8 cellular contexts compared by ENCODE assay signal in genomic region chr20:48921168-48921882, GRCh38. TPM values are rescaled to one million over a fixed set of nuclear protein-coding genes. Genes with fewer than 3 reads are reported as not detected.
DNase-seq lines count a peak whose midpoint lies in the region; ATAC-seq and TF ChIP-seq lines count a peak whose summit lies in the region.

TSS of gene ARFGEF2 (plus strand) at chr20:48921711. CDS start at chr20:48921890, 179 bp downstream.

- TF ChIP-seq CTCF in AG04449 (IDR thresholded peaks at IDR 0.05; ENCODE audit: insufficient read depth, low read length, missing control alignments) (peak; percentile 31), activated B cell treated with CpG ODN at 0.5 μM for 24 hours (IDR thresholded peaks at IDR 0.05) (no peak), cardiac fibroblast (IDR thresholded peaks at IDR 0.05; ENCODE audit: low read depth, low read length) (no peak)

- no peak for DNase-seq in AG04449 (ENCODE audit: low read depth, low spot score)
- peak; percentile 96 for DNase-seq in NCI-H345 (lab: John Stamatoyannopoulos, UW)
- DNase-seq in activated B cell treated with CpG ODN at 0.5 μM for 24 hours = peak; percentile 96
- peak; percentile 86 to 93 for DNase-seq in cardiac fibroblast (ENCODE audit: low read depth in 2 of 2)
- DNase-seq in immature natural killer cell = peak; percentile 93 to 94 (median 93)
- peak; percentile 77 for DNase-seq in smooth muscle cell of the brain vasculature (ENCODE audit: low read depth, low spot score)

- H3K36me3 Mint-ChIP-seq in activated B cell treated with CpG ODN at 0.5 μM for 24 hours (ENCODE audit: low read depth) (peaks cover 6% of the 10 kb centered on the region), immature natural killer cell (no peaks in the 10 kb centered on the region)

- H3K4me1 Mint-ChIP-seq in activated B cell treated with CpG ODN at 0.5 μM for 24 hours (peaks cover 58% of the 10 kb centered on the region), immature natural killer cell (peaks cover 35 to 55% of the 10 kb centered on the region in 2 donors)

- POLR2A ChIA-PET in AG04449 (lab: Yijun Ruan, JAX) = interaction anchor here (0.6 to 0.7 kb wide), 2 partner anchors 16 to 178 kb away, joined by 3 read pairs; no protein-coding TSS in a partner anchor
- POLR2A ChIA-PET in activated B cell treated with CpG ODN at 0.5 μM for 24 hours (lab: Charles Lee) = interaction anchor here (0.7 to 3.7 kb wide), 7 partner anchors 9 to 133 kb away, joined by 3 to 22 read pairs (median 4); partner anchors contain the start of gene CSE1L

- H3K4me3 Mint-ChIP-seq in activated B cell treated with CpG ODN at 0.5 μM for 24 hours = peak within 1 kb of the TSS; percentile 93
- H3K4me3 Mint-ChIP-seq in immature natural killer cell = peak within 1 kb of the TSS; percentile 90 to 98 (median 94)

- H3K27me3 Mint-ChIP-seq in activated B cell treated with CpG ODN at 0.5 μM for 24 hours (no peaks in the 10 kb centered on the region), immature natural killer cell (ENCODE audit: low read depth in 3 of 3) (peaks cover 2 to 8% (median 6%) of the 10 kb centered on the region in 3 donors)

- CTCF ChIA-PET in AG04449 (lab: Yijun Ruan, JAX) (interaction anchor here (1.7 to 4.0 kb wide), 4 partner anchors 11 to 264 kb away, joined by 3 to 26 read pairs (median 8); no protein-coding TSS in a partner anchor), activated B cell treated with CpG ODN at 0.5 μM for 24 hours (lab: Charles Lee) (interaction anchor here (1.1 kb wide), 1 partner anchor 15 kb away, joined by 3 read pairs; no protein-coding TSS in a partner anchor)

- no peaks in the 10 kb centered on the region for H3K9me3 Mint-ChIP-seq in activated B cell treated with CpG ODN at 0.5 μM for 24 hours
- no peaks in the 10 kb centered on the region for H3K9me3 Mint-ChIP-seq in immature natural killer cell

- H3K27ac Mint-ChIP-seq in activated B cell treated with CpG ODN at 0.5 μM for 24 hours (peak within 1 kb of the TSS; percentile 95), immature natural killer cell (peak within 1 kb of the TSS; percentile 94 to 100 (median 98))

- ATAC-seq in GM18907 (IDR thresholded peaks at IDR 0.05; ENCODE audit: unreplicated experiment) (peak; percentile 79), HG03159 (IDR thresholded peaks at IDR 0.05; ENCODE audit: unreplicated experiment) (peak; percentile 85), activated B cell treated with CpG ODN at 0.5 μM for 24 hours (ENCODE audit: low read depth) (peak; percentile 90)

- intact Hi-C loops in activated B cell treated with CpG ODN at 0.5 μM for 24 hours (cut with micrococcal nuclease) = loop anchor here (1.0 to 10.0 kb wide), 6 partner anchors 9 to 1509 kb away; partner anchors contain the start of gene CSE1L

- peak within 1 kb of the TSS; percentile 91 for H3K4me3 ChIP-seq in AG04449 (ENCODE audit: low read depth, low read length)
- peak within 1 kb of the TSS; percentile 77 to 94 for H3K4me3 ChIP-seq in cardiac fibroblast (replicated peaks in 1 of 2; ENCODE audit: low read depth in 2 of 2, low read length in 2 of 2)

RNA-seq across cellular contexts. Expression of gene ARFGEF2, which starts in this region (rescaled TPM):
- total RNA-seq in activated B cell treated with CpG ODN at 0.5 μM for 24 hours = 30.8 and 39.0 TPM in 2 replicates
- polyA plus RNA-seq in immature natural killer cell = 10 to 100 TPM in 1 of 3 donors, 1 to 10 TPM in 2; 4.3 to 11.9 (median 5.7) TPM
